8 cellular contexts compared by ENCODE assay signal in the genomic region with DNA sequence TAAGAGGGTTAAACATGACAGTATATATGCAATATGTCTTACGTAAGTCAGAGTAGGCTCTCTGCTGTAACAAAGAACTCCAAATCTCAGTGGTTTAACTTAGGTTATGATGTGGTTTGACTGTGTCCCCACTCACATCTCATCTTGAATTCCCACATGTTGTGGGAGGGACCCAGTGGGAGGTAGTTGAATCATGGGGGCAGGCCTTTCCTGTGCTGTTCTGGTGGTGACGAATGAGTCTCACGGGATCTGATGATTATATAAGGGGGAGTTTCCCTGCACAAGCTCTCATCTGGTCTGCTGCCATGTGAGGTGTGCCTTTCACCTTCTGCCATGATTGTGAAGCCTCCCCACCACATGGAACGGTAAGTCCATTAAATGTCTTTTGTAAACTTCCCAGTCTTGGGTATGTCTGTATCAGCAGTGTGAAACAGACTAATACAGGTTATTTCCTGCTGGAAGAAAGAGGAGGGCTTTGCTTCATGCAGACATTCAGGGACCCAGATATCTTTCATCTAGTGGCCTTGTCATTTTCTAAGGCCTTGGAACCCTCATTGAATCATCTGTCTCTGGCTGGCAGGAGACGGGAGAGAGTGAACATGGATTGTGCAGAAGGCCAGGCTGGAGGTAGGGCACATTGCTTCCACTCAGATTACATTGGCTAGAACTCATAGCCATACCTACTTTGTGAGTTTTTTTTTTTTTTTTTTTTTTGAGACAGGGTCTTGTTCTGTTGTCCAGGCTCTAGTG.
DNase-seq lines count a peak whose midpoint lies in the region; ATAC-seq and TF ChIP-seq lines count a peak whose summit lies in the region.

No MANE protein-coding gene starts in this region.

- H3K27me3 Mint-ChIP-seq in HFFc6 (ENCODE audit: insufficient read depth): no peaks in the 10 kb centered on the region; the same call in 1 of the 2 replicates

- peak overlapping the region; percentile 47 for H3K27ac ChIP-seq in brain microvascular endothelial cell

- peak overlapping the region; percentile 67 for H3K27ac Mint-ChIP-seq in HFFc6

- DNase-seq in HFFc6 (no peak), SK-MEL-5 (ENCODE audit: low read depth, low spot score) (peak; percentile 36), brain microvascular endothelial cell (peak; percentile 87), left lobe of liver (ENCODE audit: low spot score) (no peak), AG08395 (ENCODE audit: low spot score) (no peak)
- peak; percentile 53 to 66 for DNase-seq in stimulated activated CD4-positive, alpha-beta T cell treated with anti-CD3 and anti-CD28 coated beads, Interleukin-2, amount 100 ng/mL, for 24 hours

- H3K4me3 ChIP-seq in brain microvascular endothelial cell (ENCODE audit: low read depth, low read length): peak overlapping the region; percentile 2

- H3K4me3 Mint-ChIP-seq in HFFc6: no peak overlapping the region

- peaks cover 26% of the 10 kb centered on the region for H3K36me3 Mint-ChIP-seq in HFFc6 (ENCODE audit: low read depth)

- no peaks in the 10 kb centered on the region for H3K36me3 ChIP-seq in brain microvascular endothelial cell (replicated peaks)

- no peaks in the 10 kb centered on the region for H3K27me3 ChIP-seq in brain microvascular endothelial cell (replicated peaks)

- peaks cover 15% of the 10 kb centered on the region for H3K9me3 Mint-ChIP-seq in HFFc6

- in situ Hi-C loops in SK-MEL-5 (cut with HindIII; ENCODE audit: low pct_unique_long_range_greater_than_20kb, low sequenced_read_pairs): no loop called here
- in situ Hi-C loops in brain microvascular endothelial cell (cut with HindIII; ENCODE audit: low pct_ligation_motif_present, low sequenced_read_pairs): no loop called here

- H3K4me1 Mint-ChIP-seq in HFFc6 (ENCODE audit: low read depth): peaks cover 89% of the 10 kb centered on the region

- ATAC-seq in GM19467 (IDR thresholded peaks at IDR 0.05; ENCODE audit: unreplicated experiment) (no peak), left lobe of liver (no peak), esophagus mucosa (no peak)

- TF ChIP-seq CTCF in HFFc6 (IDR thresholded peaks at IDR 0.05) (no peak), brain microvascular endothelial cell (IDR thresholded peaks at IDR 0.05; ENCODE audit: low read depth, low read length, missing control alignments) (no peak)

Comparison
In these comparisons a context has a peak if more than half of its experiments do, and no peak if none do; other contexts are left out.
1. DNase-seq: peak in SK-MEL-5 (single experiment), brain microvascular endothelial cell (single experiment) and stimulated activated CD4-positive, alpha-beta T cell treated with anti-CD3 and anti-CD28 coated beads, Interleukin-2, amount 100 ng/mL, for 24 hours (2 of 2); none in HFFc6 (single experiment), left lobe of liver (single experiment) and AG08395 (single experiment).